Comparison of ENCODE assay signal across 17 cellular contexts in genomic region chr9:73165911-73166310, GRCh38. TPM values are rescaled to one million over a fixed set of nuclear protein-coding genes. Genes with fewer than 3 reads are reported as not detected.
DNase-seq lines count a peak whose midpoint lies in the region; ATAC-seq and TF ChIP-seq lines count a peak whose summit lies in the region.
"Had no signal": no experiment of that assay in that cellular context is flagged by ENCODE, and none has a peak within 500 bp of the region (broad histone marks: within the 10 kb centered on the region; RNA-seq: fewer than 3 reads in every experiment).

No MANE protein-coding gene starts in this region.

- H3K27me3 ChIP-seq in CD4-positive, alpha-beta memory T cell (ENCODE audit: insufficient read depth, low read length), result no peaks in the 10 kb centered on the region
- no peaks in the 10 kb centered on the region for H3K27me3 ChIP-seq in neutrophil

- POLR2A ChIA-PET in CD4-positive, alpha-beta memory T cell (lab: Charles Lee; ENCODE audit: partially characterized antibody), result interaction anchor here (1.3 to 1.5 kb wide), 2 partner anchors 11 to 33 kb away, joined by 3 to 4 read pairs; no protein-coding TSS in a partner anchor
- POLR2A ChIA-PET in T-cell (lab: Charles Lee), result interaction anchor here (0.6 to 1.8 kb wide), 5 partner anchors 8 to 53 kb away, joined by 3 to 8 read pairs (median 3); no protein-coding TSS in a partner anchor

- CTCF ChIA-PET in CD4-positive, alpha-beta memory T cell (lab: Charles Lee; ENCODE audit: partially characterized antibody), result interaction anchor here (1.1 to 1.6 kb wide), 5 partner anchors 11 to 58 kb away, joined by 3 to 8 read pairs (median 3); no protein-coding TSS in a partner anchor
- CTCF ChIA-PET in T-cell (lab: Charles Lee), result interaction anchor here in 1 of 2 donors (0.6 to 1.0 kb wide), 2 partner anchors 11 to 12 kb away, joined by 3 to 4 read pairs; no protein-coding TSS in a partner anchor

- peaks cover 64 to 80% of the 10 kb centered on the region in 2 donors for H3K36me3 Mint-ChIP-seq in CD4-positive, alpha-beta memory T cell
- peaks cover 58% of the 10 kb centered on the region for H3K36me3 Mint-ChIP-seq in T-cell
- peaks cover 93% of the 10 kb centered on the region for H3K36me3 Mint-ChIP-seq in effector memory CD8-positive, alpha-beta T cell (ENCODE audit: insufficient read depth)

- peaks cover 0 to 8% (median 0%) of the 10 kb centered on the region in 8 donors for H3K9me3 Mint-ChIP-seq in CD4-positive, alpha-beta memory T cell
- H3K9me3 Mint-ChIP-seq in T-cell, result no peaks in the 10 kb centered on the region
- H3K9me3 Mint-ChIP-seq in effector memory CD8-positive, alpha-beta T cell, result no peaks in the 10 kb centered on the region
- H3K9me3 Mint-ChIP-seq: CD14-positive monocyte had no signal

- ATAC-seq in T-cell (replicated peaks in 1 of 4), result no peak
- ATAC-seq in effector memory CD8-positive, alpha-beta T cell (replicated peaks), result no peak
- ATAC-seq: PC-3 had no signal

- H3K36me3 ChIP-seq in CD4-positive, alpha-beta memory T cell (ENCODE audit: insufficient read depth, low read length), result peaks cover 80% of the 10 kb centered on the region
- peaks cover 88% of the 10 kb centered on the region for H3K36me3 ChIP-seq in neutrophil

- H3K4me3 ChIP-seq in CD4-positive, alpha-beta memory T cell (ENCODE audit: low read length in 2 of 2), result no peak overlapping the region
- no peak overlapping the region for H3K4me3 ChIP-seq in neutrophil (ENCODE audit: low read depth in 1 of 2, low read length in 1 of 2)

- DNase-seq in CD4-positive, alpha-beta memory T cell, result no peak
- DNase-seq in T-cell (no peak), iPS-NIHi7 (ENCODE audit: extremely low spot score) (no peak), SIG-M5 treated with dmso at 0.1 percent for 504 hours (lab: John Stamatoyannopoulos, UW; ENCODE audit: unreplicated experiment) (no peak)
- DNase-seq in effector memory CD8-positive, alpha-beta T cell, result no peak
- DNase-seq in stimulated activated CD4-positive, alpha-beta T cell treated with anti-CD3 and anti-CD28 coated beads, Interleukin-1b, Interleukin-23, amount 100 ng/mL, for 48 hours, result no peak
- DNase-seq: ACHN, AML-193, EL, NCI-H1048, NCI-H1436 treated with DMSO at 0.1 percent for 48 hours, NCI-H2029 treated with DMSO at 0.1 percent for 48 hours, NCI-H2171 treated with DMSO at 0.1 percent for 48 hours, NCI-H774, PC-3 had no signal

- TF ChIP-seq CTCF in neutrophil (IDR thresholded peaks at IDR 0.05), result no peak

- no peaks in the 10 kb centered on the region for H3K9me3 ChIP-seq in CD4-positive, alpha-beta memory T cell (ENCODE audit: control insufficient read depth in 1 of 2, low read length in 2 of 2)
- H3K9me3 ChIP-seq in neutrophil, result no peaks in the 10 kb centered on the region

- no peak overlapping the region for H3K4me3 Mint-ChIP-seq in CD4-positive, alpha-beta memory T cell
- H3K4me3 Mint-ChIP-seq in T-cell, result no peak overlapping the region
- H3K4me3 Mint-ChIP-seq in effector memory CD8-positive, alpha-beta T cell, result no peak overlapping the region
- H3K4me3 Mint-ChIP-seq: CD14-positive monocyte had no signal

- H3K4me1 ChIP-seq in CD4-positive, alpha-beta memory T cell (ENCODE audit: insufficient read depth, low read length), result peaks cover 32% of the 10 kb centered on the region
- H3K4me1 ChIP-seq in neutrophil (ENCODE audit: control insufficient read depth in 1 of 2, insufficient read depth in 1 of 2, low read depth in 1 of 2, low read length in 1 of 2), result peaks cover 11% of the 10 kb centered on the region in 2 experiments

- peaks cover 21 to 48% (median 31%) of the 10 kb centered on the region in 4 donors for H3K4me1 Mint-ChIP-seq in CD4-positive, alpha-beta memory T cell
- H3K4me1 Mint-ChIP-seq in T-cell, result peaks cover 30 to 41% (median 38%) of the 10 kb centered on the region in 3 donors
- H3K4me1 Mint-ChIP-seq in effector memory CD8-positive, alpha-beta T cell (ENCODE audit: low read depth in 2 of 2), result peaks cover 12 to 29% of the 10 kb centered on the region in 2 donors

- no peak overlapping the region for H3K27ac ChIP-seq in CD4-positive, alpha-beta memory T cell (ENCODE audit: low read depth, low read length)
- peak overlapping the region; percentile 9 for H3K27ac ChIP-seq in neutrophil

- H3K27ac Mint-ChIP-seq in CD4-positive, alpha-beta memory T cell, result peak overlapping the region in 6 of 7 donors; percentile 5 to 66 (median 46)
- H3K27ac Mint-ChIP-seq in T-cell, result peak overlapping the region; percentile 48 to 52
- H3K27ac Mint-ChIP-seq in effector memory CD8-positive, alpha-beta T cell, result peak overlapping the region; percentile 18 to 91

- H3K27me3 Mint-ChIP-seq in CD4-positive, alpha-beta memory T cell, result no peaks in the 10 kb centered on the region
- no peaks in the 10 kb centered on the region for H3K27me3 Mint-ChIP-seq in T-cell
- no peaks in the 10 kb centered on the region for H3K27me3 Mint-ChIP-seq in effector memory CD8-positive, alpha-beta T cell

- intact Hi-C loops in CD4-positive, alpha-beta memory T cell (cut with micrococcal nuclease), result no loop called here

RNA-seq across cellular contexts. Expression of gene ANXA1, which starts 14.2 kb away (rescaled TPM):
- total RNA-seq in CD4-positive, alpha-beta memory T cell, result 100 to 1,000 TPM; 324 to 335 TPM
- polyA plus RNA-seq in CD4-positive, alpha-beta memory T cell, result 1,000 to 10,000 TPM in 1 of 2 donors, 100 to 1,000 TPM in 1; 621 to 1,202 TPM
- total RNA-seq in T-cell, result 100 to 1,000 TPM; 173 to 570 (median 200) TPM
